In genomic region chr19:38648789-38649304, GRCh38 we compare ENCODE assay signal across 1 cellular context.
TF ChIP-seq lines count a peak whose summit lies in the region.

No MANE protein-coding gene starts in this region.

TF ChIP-seq in HEK293, 187 proteins besides CTCF, POLR2A, EP300 and RAD21 (continued from another document and continues in another):
- TF ChIP-seq, protein P1, sequence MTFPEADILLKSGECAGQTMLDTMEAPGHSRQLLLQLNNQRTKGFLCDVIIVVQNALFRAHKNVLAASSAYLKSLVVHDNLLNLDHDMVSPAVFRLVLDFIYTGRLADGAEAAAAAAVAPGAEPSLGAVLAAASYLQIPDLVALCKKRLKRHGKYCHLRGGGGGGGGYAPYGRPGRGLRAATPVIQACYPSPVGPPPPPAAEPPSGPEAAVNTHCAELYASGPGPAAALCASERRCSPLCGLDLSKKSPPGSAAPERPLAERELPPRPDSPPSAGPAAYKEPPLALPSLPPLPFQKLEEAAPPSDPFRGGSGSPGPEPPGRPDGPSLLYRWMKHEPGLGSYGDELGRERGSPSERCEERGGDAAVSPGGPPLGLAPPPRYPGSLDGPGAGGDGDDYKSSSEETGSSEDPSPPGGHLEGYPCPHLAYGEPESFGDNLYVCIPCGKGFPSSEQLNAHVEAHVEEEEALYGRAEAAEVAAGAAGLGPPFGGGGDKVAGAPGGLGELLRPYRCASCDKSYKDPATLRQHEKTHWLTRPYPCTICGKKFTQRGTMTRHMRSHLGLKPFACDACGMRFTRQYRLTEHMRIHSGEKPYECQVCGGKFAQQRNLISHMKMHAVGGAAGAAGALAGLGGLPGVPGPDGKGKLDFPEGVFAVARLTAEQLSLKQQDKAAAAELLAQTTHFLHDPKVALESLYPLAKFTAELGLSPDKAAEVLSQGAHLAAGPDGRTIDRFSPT (tag by site-specific recombination; IDR thresholded peaks at IDR 0.05), result no peak
- TF ChIP-seq ZNF677 (tag by site-specific recombination; IDR thresholded peaks at IDR 0.05) (no peak), ELK4 (IDR thresholded peaks at IDR 0.05; ENCODE audit: borderline replicate concordance, low read depth, low read length) (no peak), ZBTB7A (tag by site-specific recombination; IDR thresholded peaks at IDR 0.05; ENCODE audit: low read depth) (no peak; the same call in none of the 2 replicates), ZNF354C (tag by site-specific recombination; IDR thresholded peaks at IDR 0.05; ENCODE audit: borderline replicate concordance, low read depth) (no peak), ZNF777 (tag by site-specific recombination; IDR thresholded peaks at IDR 0.05; ENCODE audit: borderline replicate concordance) (no peak; the same call in 1 of the 2 replicates), ZNF292 (tag by site-specific recombination; IDR thresholded peaks at IDR 0.05; ENCODE audit: borderline replicate concordance, low read depth) (no peak), PRDM10 (tag by site-specific recombination; IDR thresholded peaks at IDR 0.05) (0 out of 2 replicates have a peak, but pooled peaks have one; percentile 15), ZNF585B (tag by site-specific recombination; IDR thresholded peaks at IDR 0.05) (no peak), EGR2 (tag by site-specific recombination; IDR thresholded peaks at IDR 0.05; ENCODE audit: low read depth) (no peak), PATZ1 (tag by site-specific recombination; IDR thresholded peaks at IDR 0.05) (peak; percentile 74), ZNF132 (tag by site-specific recombination; IDR thresholded peaks at IDR 0.05; ENCODE audit: borderline replicate concordance) (no peak), ZNF76 (tag by site-specific recombination; IDR thresholded peaks at IDR 0.05; ENCODE audit: borderline replicate concordance, low read depth) (no peak), ZNF510 (tag by site-specific recombination; IDR thresholded peaks at IDR 0.05; ENCODE audit: insufficient replicate concordance) (no peak), ZNF639 (tag by site-specific recombination; IDR thresholded peaks at IDR 0.05) (no peak), ZNF350 (tag by site-specific recombination; IDR thresholded peaks at IDR 0.05) (no peak), ZNF223 (tag by site-specific recombination; IDR thresholded peaks at IDR 0.05) (peak; percentile 62; the same call in 1 of the 2 replicates), RBAK (tag by site-specific recombination; IDR thresholded peaks at IDR 0.05) (no peak), ZNF548 (tag by site-specific recombination; IDR thresholded peaks at IDR 0.05) (no peak), ZNF48 (tag by site-specific recombination; IDR thresholded peaks at IDR 0.05) (no peak), ZNF37A (tag by site-specific recombination; IDR thresholded peaks at IDR 0.05) (no peak), ZNF366 (tag by site-specific recombination; conservative IDR thresholded peaks at IDR 0.05) (peak; percentile 97), GLI4 (tag by site-specific recombination; IDR thresholded peaks at IDR 0.05) (no peak), ZFP3 (tag by site-specific recombination; IDR thresholded peaks at IDR 0.05; ENCODE audit: low read depth) (no peak), KLF8 (tag by site-specific recombination; IDR thresholded peaks at IDR 0.05) (peak; percentile 5; the same call in 1 of the 2 replicates), ZFP41 (tag by site-specific recombination; IDR thresholded peaks at IDR 0.05; ENCODE audit: borderline replicate concordance) (no peak), ZNF394 (tag by site-specific recombination; IDR thresholded peaks at IDR 0.05; ENCODE audit: borderline replicate concordance) (no peak), ZNF580 (tag by site-specific recombination; IDR thresholded peaks at IDR 0.05) (peak; percentile 6), ZNF654 (tag by site-specific recombination; IDR thresholded peaks at IDR 0.05; ENCODE audit: low read depth) (no peak), ZNF19 (tag by site-specific recombination; IDR thresholded peaks at IDR 0.05; ENCODE audit: low read depth) (no peak), YY2 (tag by site-specific recombination; IDR thresholded peaks at IDR 0.05) (no peak)
- TF ChIP-seq, protein P2, sequence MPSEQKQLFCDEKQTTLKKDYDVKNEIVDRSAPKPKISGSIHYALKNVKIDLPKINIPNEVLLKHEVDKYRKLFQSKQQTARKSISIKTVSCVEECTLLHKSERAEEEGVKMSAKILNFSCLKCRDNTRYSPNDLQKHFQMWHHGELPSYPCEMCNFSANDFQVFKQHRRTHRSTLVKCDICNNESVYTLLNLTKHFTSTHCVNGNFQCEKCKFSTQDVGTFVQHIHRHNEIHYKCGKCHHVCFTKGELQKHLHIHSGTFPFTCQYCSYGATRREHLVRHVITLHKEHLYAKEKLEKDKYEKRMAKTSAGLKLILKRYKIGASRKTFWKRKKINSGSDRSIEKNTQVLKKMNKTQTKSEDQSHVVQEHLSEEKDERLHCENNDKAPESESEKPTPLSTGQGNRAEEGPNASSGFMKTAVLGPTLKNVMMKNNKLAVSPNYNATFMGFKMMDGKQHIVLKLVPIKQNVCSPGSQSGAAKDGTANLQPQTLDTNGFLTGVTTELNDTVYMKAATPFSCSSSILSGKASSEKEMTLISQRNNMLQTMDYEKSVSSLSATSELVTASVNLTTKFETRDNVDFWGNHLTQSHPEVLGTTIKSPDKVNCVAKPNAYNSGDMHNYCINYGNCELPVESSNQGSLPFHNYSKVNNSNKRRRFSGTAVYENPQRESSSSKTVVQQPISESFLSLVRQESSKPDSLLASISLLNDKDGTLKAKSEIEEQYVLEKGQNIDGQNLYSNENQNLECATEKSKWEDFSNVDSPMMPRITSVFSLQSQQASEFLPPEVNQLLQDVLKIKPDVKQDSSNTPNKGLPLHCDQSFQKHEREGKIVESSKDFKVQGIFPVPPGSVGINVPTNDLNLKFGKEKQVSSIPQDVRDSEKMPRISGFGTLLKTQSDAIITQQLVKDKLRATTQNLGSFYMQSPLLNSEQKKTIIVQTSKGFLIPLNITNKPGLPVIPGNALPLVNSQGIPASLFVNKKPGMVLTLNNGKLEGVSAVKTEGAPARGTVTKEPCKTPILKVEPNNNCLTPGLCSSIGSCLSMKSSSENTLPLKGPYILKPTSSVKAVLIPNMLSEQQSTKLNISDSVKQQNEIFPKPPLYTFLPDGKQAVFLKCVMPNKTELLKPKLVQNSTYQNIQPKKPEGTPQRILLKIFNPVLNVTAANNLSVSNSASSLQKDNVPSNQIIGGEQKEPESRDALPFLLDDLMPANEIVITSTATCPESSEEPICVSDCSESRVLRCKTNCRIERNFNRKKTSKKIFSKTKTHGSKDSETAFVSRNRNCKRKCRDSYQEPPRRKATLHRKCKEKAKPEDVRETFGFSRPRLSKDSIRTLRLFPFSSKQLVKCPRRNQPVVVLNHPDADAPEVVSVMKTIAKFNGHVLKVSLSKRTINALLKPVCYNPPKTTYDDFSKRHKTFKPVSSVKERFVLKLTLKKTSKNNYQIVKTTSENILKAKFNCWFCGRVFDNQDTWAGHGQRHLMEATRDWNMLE (tag by site-specific recombination; conservative IDR thresholded peaks at IDR 0.05; ENCODE audit: low read depth), result no peak
- TF ChIP-seq, protein P3, sequence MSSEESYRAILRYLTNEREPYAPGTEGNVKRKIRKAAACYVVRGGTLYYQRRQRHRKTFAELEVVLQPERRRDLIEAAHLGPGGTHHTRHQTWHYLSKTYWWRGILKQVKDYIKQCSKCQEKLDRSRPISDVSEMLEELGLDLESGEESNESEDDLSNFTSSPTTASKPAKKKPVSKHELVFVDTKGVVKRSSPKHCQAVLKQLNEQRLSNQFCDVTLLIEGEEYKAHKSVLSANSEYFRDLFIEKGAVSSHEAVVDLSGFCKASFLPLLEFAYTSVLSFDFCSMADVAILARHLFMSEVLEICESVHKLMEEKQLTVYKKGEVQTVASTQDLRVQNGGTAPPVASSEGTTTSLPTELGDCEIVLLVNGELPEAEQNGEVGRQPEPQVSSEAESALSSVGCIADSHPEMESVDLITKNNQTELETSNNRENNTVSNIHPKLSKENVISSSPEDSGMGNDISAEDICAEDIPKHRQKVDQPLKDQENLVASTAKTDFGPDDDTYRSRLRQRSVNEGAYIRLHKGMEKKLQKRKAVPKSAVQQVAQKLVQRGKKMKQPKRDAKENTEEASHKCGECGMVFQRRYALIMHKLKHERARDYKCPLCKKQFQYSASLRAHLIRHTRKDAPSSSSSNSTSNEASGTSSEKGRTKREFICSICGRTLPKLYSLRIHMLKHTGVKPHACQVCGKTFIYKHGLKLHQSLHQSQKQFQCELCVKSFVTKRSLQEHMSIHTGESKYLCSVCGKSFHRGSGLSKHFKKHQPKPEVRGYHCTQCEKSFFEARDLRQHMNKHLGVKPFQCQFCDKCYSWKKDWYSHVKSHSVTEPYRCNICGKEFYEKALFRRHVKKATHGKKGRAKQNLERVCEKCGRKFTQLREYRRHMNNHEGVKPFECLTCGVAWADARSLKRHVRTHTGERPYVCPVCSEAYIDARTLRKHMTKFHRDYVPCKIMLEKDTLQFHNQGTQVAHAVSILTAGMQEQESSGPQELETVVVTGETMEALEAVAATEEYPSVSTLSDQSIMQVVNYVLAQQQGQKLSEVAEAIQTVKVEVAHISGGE (tag by site-specific recombination; conservative IDR thresholded peaks at IDR 0.05; ENCODE audit: low read depth), result no peak; the same call in 1 of the 2 replicates
- TF ChIP-seq, protein P4, sequence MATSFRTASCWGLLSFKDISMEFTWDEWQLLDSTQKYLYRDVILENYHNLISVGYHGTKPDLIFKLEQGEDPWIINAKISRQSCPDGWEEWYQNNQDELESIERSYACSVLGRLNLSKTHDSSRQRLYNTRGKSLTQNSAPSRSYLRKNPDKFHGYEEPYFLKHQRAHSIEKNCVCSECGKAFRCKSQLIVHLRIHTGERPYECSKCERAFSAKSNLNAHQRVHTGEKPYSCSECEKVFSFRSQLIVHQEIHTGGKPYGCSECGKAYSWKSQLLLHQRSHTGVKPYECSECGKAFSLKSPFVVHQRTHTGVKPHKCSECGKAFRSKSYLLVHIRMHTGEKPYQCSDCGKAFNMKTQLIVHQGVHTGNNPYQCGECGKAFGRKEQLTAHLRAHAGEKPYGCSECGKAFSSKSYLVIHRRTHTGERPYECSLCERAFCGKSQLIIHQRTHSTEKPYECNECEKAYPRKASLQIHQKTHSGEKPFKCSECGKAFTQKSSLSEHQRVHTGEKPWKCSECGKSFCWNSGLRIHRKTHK (tag by site-specific recombination; IDR thresholded peaks at IDR 0.05), result no peak
